ENCODE assay signal across 25 cellular contexts in the genomic region with DNA sequence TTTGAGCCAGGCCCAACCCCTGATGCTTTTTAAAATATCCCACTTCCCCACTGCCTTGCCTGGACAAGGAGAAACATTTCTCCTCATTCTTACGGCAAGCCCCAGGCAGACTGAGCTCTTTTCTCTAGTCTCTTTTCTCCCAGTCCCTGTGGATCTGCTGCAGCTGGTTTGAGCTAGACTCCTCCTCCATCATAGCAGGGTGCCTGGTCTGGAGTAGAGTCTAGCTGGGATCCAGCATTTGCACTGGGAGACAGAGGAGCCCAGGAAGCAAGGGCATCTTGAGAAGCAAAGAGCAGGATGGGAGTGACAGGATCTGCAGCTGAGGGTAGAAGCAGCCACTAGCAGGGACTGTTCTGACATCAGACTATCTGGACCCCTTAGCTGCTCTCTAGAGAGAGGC.
"Had no signal": no experiment of that assay in that cellular context is flagged by ENCODE, and none has a peak within 500 bp of the region (broad histone marks: within the 10 kb centered on the region; RNA-seq: fewer than 3 reads in every experiment).

No MANE protein-coding gene starts in this region.

- DNase-seq: cortex of kidney; dorsolateral prefrontal cortex; effector memory CD4-positive, alpha-beta T cell; gastrocnemius medialis; heart right ventricle; hypothalamus; kidney; left cardiac atrium; left ventricle myocardium inferior; lower lobe of right lung; midbrain; spleen; stimulated activated CD4-positive, alpha-beta T cell treated with anti-CD3 and anti-CD28 coated beads, Interleukin-15, amount 100 ng/mL, for 24 hours; stimulated activated CD4-positive, alpha-beta T cell treated with anti-CD3 and anti-CD28 coated beads, Interleukin-1b, Interleukin-23, amount 100 ng/mL, for 48 hours; stimulated activated CD4-positive, alpha-beta T cell treated with anti-CD3 and anti-CD28 coated beads, Interleukin-4, amount 100 ng/mL, for 24 hours; tibial artery; upper lobe of left lung; uterus had no signal

- H3K36me3 ChIP-seq: esophagus muscularis mucosa, gastrocnemius medialis, heart right ventricle, left ventricle myocardium inferior, lower lobe of right lung, prostate gland, spleen, tibial artery, upper lobe of left lung, uterus had no signal

- ATAC-seq: gastrocnemius medialis; heart right ventricle; left cardiac atrium; lower lobe of right lung; natural killer cell treated with Interleukin-12 subunit alpha and Interleukin-12 subunit beta and Interleukin-15 and Interleukin-18, amount 100 ng/mL, for 72 hours; sciatic nerve; stimulated activated memory B cell treated with anti-CD40 and anti-IgM and Interleukin-4, amounts not matched to agents 10 μg/mL and 1 μg/mL and 100 μg/mL, for 72 hours had no signal

- FAIRE-seq: kidney had no signal

- H3K27ac ChIP-seq: dorsolateral prefrontal cortex, epithelial cell of prostate, esophagus muscularis mucosa, gastrocnemius medialis, heart right ventricle, left ventricle myocardium inferior, lower lobe of right lung, parathyroid adenoma, prostate gland, spleen, tibial artery, upper lobe of left lung, uterus had no signal

- H2AFZ ChIP-seq: parathyroid adenoma had no signal

- H3K4me1 ChIP-seq: esophagus muscularis mucosa, gastrocnemius medialis, heart right ventricle, left ventricle myocardium inferior, lower lobe of right lung, parathyroid adenoma, prostate gland, spleen, tibial artery, upper lobe of left lung, uterus had no signal

- H3K9ac ChIP-seq: parathyroid adenoma had no signal

- H3K27me3 ChIP-seq: esophagus muscularis mucosa, gastrocnemius medialis, spleen, tibial artery, upper lobe of left lung, uterus had no signal

- H3K4me3 ChIP-seq: dorsolateral prefrontal cortex, esophagus muscularis mucosa, gastrocnemius medialis, heart right ventricle, left ventricle myocardium inferior, lower lobe of right lung, prostate gland, spleen, tibial artery, upper lobe of left lung, uterus had no signal

- H3K79me2 ChIP-seq: parathyroid adenoma had no signal

- H3K9me3 ChIP-seq: esophagus muscularis mucosa, gastrocnemius medialis, heart right ventricle, left ventricle myocardium inferior, lower lobe of right lung, prostate gland, tibial artery, upper lobe of left lung, uterus had no signal
